Comparison of ENCODE assay signal across 40 cellular contexts in the genomic region with DNA sequence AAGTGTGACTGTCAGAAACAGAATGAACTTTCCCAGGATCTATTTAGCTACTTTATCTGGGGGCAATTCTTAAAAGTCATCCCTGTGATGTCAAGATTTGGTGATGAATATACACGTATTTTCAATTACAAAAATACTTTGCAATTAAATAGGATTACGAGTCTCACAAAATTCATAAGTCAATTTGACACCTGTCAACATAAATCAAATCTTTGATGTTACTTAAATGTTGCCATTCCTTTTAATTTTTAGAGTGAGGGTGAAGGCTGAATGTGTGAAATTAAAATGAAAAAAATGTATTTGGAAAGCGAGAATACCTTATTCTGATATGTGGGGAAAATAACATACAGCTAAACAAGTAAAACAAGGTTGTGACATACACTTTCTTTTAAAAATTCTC.
"Had no signal": no experiment of that assay in that cellular context is flagged by ENCODE, and none has a peak within 500 bp of the region (broad histone marks: within the 10 kb centered on the region; RNA-seq: fewer than 3 reads in every experiment).

No MANE protein-coding gene starts in this region.

- H3K4me3 ChIP-seq: adrenal gland, ascending aorta, body of pancreas, breast epithelium, cardiac muscle cell had no signal

- H3K27me3 ChIP-seq: adrenal gland, ascending aorta, body of pancreas, brain microvascular endothelial cell, breast epithelium, cardiac muscle cell had no signal

- H3K4me1 ChIP-seq: adrenal gland, ascending aorta, body of pancreas, breast epithelium had no signal

- H3K4me3 Mint-ChIP-seq: activated naive CD4-positive, alpha-beta T cell treated with anti-CD3 and anti-CD28 coated beads for 36 hours; activated naive CD4-positive, alpha-beta T cell treated with anti-CD3 and anti-CD28 coated beads, Interleukin-2, amount 10 ng/mL, durations not matched to agents 7 days and 5 days; activated naive CD4-positive, alpha-beta T cell treated with anti-CD3 and anti-CD28 coated beads, Interleukin-2, amount 50 U/mL, for 24 hours; activated naive CD8-positive, alpha-beta T cell; activated naive CD8-positive, alpha-beta T cell treated with anti-CD3 and anti-CD28 coated beads for 36 hours; activated naive CD8-positive, alpha-beta T cell treated with anti-CD3 and anti-CD28 coated beads, Interleukin-2, amount 10 ng/mL, durations not matched to agents 7 days and 5 days; activated naive CD8-positive, alpha-beta T cell treated with anti-CD3 and anti-CD28 coated beads, Interleukin-2, amount 50 U/mL, for 24 hours; activated T-cell treated with anti-CD3 and anti-CD28 coated beads, Interleukin-2, amount 50 U/mL, for 24 hours; activated T-cell treated with anti-CD3 and anti-CD28 coated beads, Interleukin-2, amount 50 U/mL, for 4 hours; activated T-cell treated with anti-CD3 and anti-CD28 coated beads, Interleukin-2, amount 50 U/mL, for 72 hours; activated T-helper 1 cell treated with anti-CD3 and anti-CD28 coated beads, Interleukin-12 subunit alpha, Interleukin-12 subunit beta, Interleukin-2, Interleukin-4 antibody, amounts not matched to agents 30 ng/mL and 10 ng/mL and 1 ng/mL, durations not matched to agents 14 hours and 24 hours and 36 hours; activated T-helper 17 cell treated with anti-CD3 and anti-CD28 coated beads, Interleukin-2, amount 50 U/mL, for 72 hours; brain; central memory CD8-positive, alpha-beta T cell had no signal

- H3K9me3 Mint-ChIP-seq: activated naive CD4-positive, alpha-beta T cell treated with anti-CD3 and anti-CD28 coated beads for 36 hours; activated naive CD4-positive, alpha-beta T cell treated with anti-CD3 and anti-CD28 coated beads, Interleukin-2, amount 10 ng/mL, durations not matched to agents 7 days and 5 days; activated naive CD4-positive, alpha-beta T cell treated with anti-CD3 and anti-CD28 coated beads, Interleukin-2, amount 50 U/mL, for 24 hours; activated naive CD4-positive, alpha-beta T cell treated with anti-CD3 and anti-CD28 coated beads, Interleukin-2, amount 50 U/mL, for 72 hours; activated naive CD8-positive, alpha-beta T cell treated with anti-CD3 and anti-CD28 coated beads for 36 hours; activated naive CD8-positive, alpha-beta T cell treated with anti-CD3 and anti-CD28 coated beads, Interleukin-2, amount 10 ng/mL, durations not matched to agents 7 days and 5 days; activated naive CD8-positive, alpha-beta T cell treated with anti-CD3 and anti-CD28 coated beads, Interleukin-2, amount 50 U/mL, for 24 hours; activated T-cell treated with anti-CD3 and anti-CD28 coated beads, Interleukin-2, amount 50 U/mL, for 24 hours; activated T-cell treated with anti-CD3 and anti-CD28 coated beads, Interleukin-2, amount 50 U/mL, for 4 hours; activated T-cell treated with anti-CD3 and anti-CD28 coated beads, Interleukin-2, amount 50 U/mL, for 72 hours; activated T-helper 1 cell treated with anti-CD3 and anti-CD28 coated beads, Interleukin-12 subunit alpha, Interleukin-12 subunit beta, Interleukin-2, Interleukin-4 antibody, amounts not matched to agents 30 ng/mL and 10 ng/mL and 1 ng/mL, durations not matched to agents 14 hours and 24 hours and 36 hours; activated T-helper 17 cell treated with anti-CD3 and anti-CD28 coated beads, Interleukin-2, amount 50 U/mL, for 72 hours; activated T-helper 2 cell treated with anti-CD3 and anti-CD28 coated beads, Interferon-gamma antibody, Interleukin-2, Interleukin-4, amounts not matched to agents 10 μg/mL and 5 μg/mL and 100 μg/mL, durations not matched to agents 14 hours and 24 hours and 36 hours; brain; central memory CD8-positive, alpha-beta T cell had no signal

- H3K36me3 ChIP-seq: adrenal gland, ascending aorta, brain microvascular endothelial cell, breast epithelium, cardiac muscle cell had no signal

- H3K4me1 Mint-ChIP-seq: activated naive CD4-positive, alpha-beta T cell treated with anti-CD3 and anti-CD28 coated beads, Interleukin-2, amount 10 ng/mL, durations not matched to agents 7 days and 5 days; activated naive CD4-positive, alpha-beta T cell treated with anti-CD3 and anti-CD28 coated beads, Interleukin-2, amount 50 U/mL, for 24 hours; activated naive CD8-positive, alpha-beta T cell treated with anti-CD3 and anti-CD28 coated beads for 36 hours; activated naive CD8-positive, alpha-beta T cell treated with anti-CD3 and anti-CD28 coated beads, Interleukin-2, amount 10 ng/mL, durations not matched to agents 7 days and 5 days; activated naive CD8-positive, alpha-beta T cell treated with anti-CD3 and anti-CD28 coated beads, Interleukin-2, amount 50 U/mL, for 24 hours; activated T-helper 17 cell treated with anti-CD3 and anti-CD28 coated beads, Interleukin-2, amount 50 U/mL, for 72 hours; brain; central memory CD8-positive, alpha-beta T cell had no signal

- H3K27me3 Mint-ChIP-seq: brain had no signal

- ATAC-seq: activated naive CD4-positive, alpha-beta T cell treated with anti-CD3 and anti-CD28 coated beads, Interleukin-2, amount 50 U/mL, for 72 hours; activated naive CD8-positive, alpha-beta T cell treated with anti-CD3 and anti-CD28 coated beads, Interleukin-2, amount 50 U/mL, for 24 hours; activated T-cell treated with anti-CD3 and anti-CD28 coated beads, Interleukin-2, amount 50 U/mL, for 4 hours; activated T-cell treated with anti-CD3 and anti-CD28 coated beads, Interleukin-2, amount 50 U/mL, for 72 hours; activated T-helper 17 cell treated with anti-CD3 and anti-CD28 coated beads, Interleukin-2, amount 50 U/mL, for 72 hours; body of pancreas had no signal

- H3K27ac ChIP-seq: adrenal gland, ascending aorta, body of pancreas, brain microvascular endothelial cell, breast epithelium, cardiac muscle cell had no signal

- DNase-seq: activated effector memory CD4-positive, alpha-beta T cell treated with anti-CD3 and anti-CD28 coated beads, Interleukin-2, amount 50 U/mL, for 16 hours; activated effector memory CD4-positive, alpha-beta T cell treated with Interleukin-2 at 50 U/mL for 16 hours; activated gamma-delta T cell; activated gamma-delta T cell treated with Interleukin-2 at 50 U/mL for 16 hours; activated naive CD4-positive, alpha-beta T cell; activated naive CD4-positive, alpha-beta T cell treated with anti-CD3 and anti-CD28 coated beads for 36 hours; activated naive CD4-positive, alpha-beta T cell treated with anti-CD3 and anti-CD28 coated beads, Interleukin-2, amount 10 ng/mL, durations not matched to agents 7 days and 5 days; activated naive CD4-positive, alpha-beta T cell treated with anti-CD3 and anti-CD28 coated beads, Interleukin-2, amount 50 U/mL, for 16 hours; activated naive CD4-positive, alpha-beta T cell treated with Interleukin-2 at 50 U/mL for 16 hours; activated naive CD8-positive, alpha-beta T cell treated with anti-CD3 and anti-CD28 coated beads for 36 hours; activated naive CD8-positive, alpha-beta T cell treated with anti-CD3 and anti-CD28 coated beads, Interleukin-2, amount 10 ng/mL, durations not matched to agents 7 days and 5 days; activated naive CD8-positive, alpha-beta T cell treated with anti-CD3 and anti-CD28 coated beads, Interleukin-2, amount 50 U/mL, for 24 hours; activated T-cell treated with anti-CD3 and anti-CD28 coated beads, Interleukin-2, amount 50 U/mL, for 1 hour; activated T-cell treated with anti-CD3 and anti-CD28 coated beads, Interleukin-2, amount 50 U/mL, for 24 hours; activated T-cell treated with anti-CD3 and anti-CD28 coated beads, Interleukin-2, amount 50 U/mL, for 4 hours; activated T-cell treated with anti-CD3 and anti-CD28 coated beads, Interleukin-2, amount 50 U/mL, for 48 hours; activated T-cell treated with anti-CD3 and anti-CD28 coated beads, Interleukin-2, amount 50 U/mL, for 72 hours; adrenal gland; amniotic stem cell; amygdala; anterior cingulate cortex; aorta; body of pancreas; brain microvascular endothelial cell; caudate nucleus; central memory CD4-positive, alpha-beta T cell; cerebellar nuclear complex had no signal

- H3K36me3 Mint-ChIP-seq: activated naive CD4-positive, alpha-beta T cell treated with anti-CD3 and anti-CD28 coated beads, Interleukin-2, amount 10 ng/mL, durations not matched to agents 7 days and 5 days; activated naive CD4-positive, alpha-beta T cell treated with anti-CD3 and anti-CD28 coated beads, Interleukin-2, amount 50 U/mL, for 24 hours; activated naive CD4-positive, alpha-beta T cell treated with anti-CD3 and anti-CD28 coated beads, Interleukin-2, amount 50 U/mL, for 72 hours; activated naive CD8-positive, alpha-beta T cell; activated naive CD8-positive, alpha-beta T cell treated with anti-CD3 and anti-CD28 coated beads for 36 hours; activated naive CD8-positive, alpha-beta T cell treated with anti-CD3 and anti-CD28 coated beads, Interleukin-2, amount 10 ng/mL, durations not matched to agents 7 days and 5 days; brain had no signal

- H3K27ac Mint-ChIP-seq: activated naive CD4-positive, alpha-beta T cell treated with anti-CD3 and anti-CD28 coated beads for 36 hours; activated naive CD4-positive, alpha-beta T cell treated with anti-CD3 and anti-CD28 coated beads, Interleukin-2, amount 10 ng/mL, durations not matched to agents 7 days and 5 days; activated naive CD4-positive, alpha-beta T cell treated with anti-CD3 and anti-CD28 coated beads, Interleukin-2, amount 50 U/mL, for 24 hours; activated naive CD4-positive, alpha-beta T cell treated with anti-CD3 and anti-CD28 coated beads, Interleukin-2, amount 50 U/mL, for 72 hours; activated naive CD8-positive, alpha-beta T cell; activated naive CD8-positive, alpha-beta T cell treated with anti-CD3 and anti-CD28 coated beads for 36 hours; activated naive CD8-positive, alpha-beta T cell treated with anti-CD3 and anti-CD28 coated beads, Interleukin-2, amount 10 ng/mL, durations not matched to agents 7 days and 5 days; activated naive CD8-positive, alpha-beta T cell treated with anti-CD3 and anti-CD28 coated beads, Interleukin-2, amount 50 U/mL, for 24 hours; activated T-cell treated with anti-CD3 and anti-CD28 coated beads, Interleukin-2, amount 50 U/mL, for 24 hours; activated T-cell treated with anti-CD3 and anti-CD28 coated beads, Interleukin-2, amount 50 U/mL, for 72 hours; activated T-helper 1 cell treated with anti-CD3 and anti-CD28 coated beads, Interleukin-12 subunit alpha, Interleukin-12 subunit beta, Interleukin-2, Interleukin-4 antibody, amounts not matched to agents 30 ng/mL and 10 ng/mL and 1 ng/mL, durations not matched to agents 14 hours and 24 hours and 36 hours; activated T-helper 17 cell treated with anti-CD3 and anti-CD28 coated beads, Interleukin-2, amount 50 U/mL, for 72 hours; activated T-helper 2 cell treated with anti-CD3 and anti-CD28 coated beads, Interferon-gamma antibody, Interleukin-2, Interleukin-4, amounts not matched to agents 10 μg/mL and 5 μg/mL and 100 μg/mL, durations not matched to agents 14 hours and 24 hours and 36 hours; brain had no signal

- H3K9me3 ChIP-seq: adrenal gland, ascending aorta, body of pancreas, breast epithelium had no signal

- FAIRE-seq: astrocyte, bronchial epithelial cell had no signal
